In the genomic region with DNA sequence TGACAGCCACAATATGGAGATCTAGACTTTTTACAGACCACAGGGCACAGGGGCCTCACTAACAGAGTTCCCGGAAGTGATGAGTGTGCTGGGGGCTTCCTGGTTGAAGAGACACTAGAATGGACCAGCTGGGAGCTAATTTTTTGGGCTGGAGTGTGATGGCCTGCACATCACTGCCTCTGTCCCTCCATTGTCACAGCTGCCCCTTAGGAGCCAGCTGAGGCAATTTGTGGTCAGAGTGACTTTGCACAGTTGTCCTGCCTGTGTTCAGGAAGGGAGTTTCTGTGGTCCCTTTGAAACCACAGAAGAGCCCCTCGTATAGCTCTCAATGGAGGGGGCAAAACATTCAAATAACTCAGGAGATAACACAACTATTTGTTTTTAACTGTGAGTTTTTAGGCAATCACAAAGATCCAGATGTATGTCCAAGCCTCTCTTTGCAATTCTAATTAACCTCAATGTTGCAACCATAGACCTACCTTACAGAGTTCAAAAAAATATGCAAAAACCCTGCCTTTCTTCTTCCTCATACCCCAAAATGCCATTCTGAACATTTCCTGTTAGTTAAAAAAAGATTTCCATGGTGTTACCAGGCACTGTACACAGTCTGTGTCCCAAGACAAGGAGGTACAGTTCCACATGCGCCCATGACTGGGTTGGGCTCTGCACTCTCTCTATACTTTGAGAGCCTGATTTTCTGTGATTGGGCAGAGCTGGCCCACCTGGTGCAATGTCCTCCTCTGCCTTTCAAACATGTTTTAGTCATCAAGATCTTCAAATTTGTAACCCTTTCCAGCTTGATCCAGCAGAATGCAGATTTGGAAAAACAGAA, we compare ENCODE assay signal across 11 cellular contexts. TPM values are rescaled to one million over a fixed set of nuclear protein-coding genes. Genes with fewer than 3 reads are reported as not detected.
DNase-seq lines count a peak whose midpoint lies in the region; ATAC-seq and TF ChIP-seq lines count a peak whose summit lies in the region.
"Had no signal": no experiment of that assay in that cellular context is flagged by ENCODE, and none has a peak within 500 bp of the region (broad histone marks: within the 10 kb centered on the region; RNA-seq: fewer than 3 reads in every experiment).

No MANE protein-coding gene starts in this region.

- intact Hi-C loops in lower lobe of right lung (cut with DNase I), result no loop called here

- H3K27me3 Mint-ChIP-seq in T-helper 17 cell, result no peaks in the 10 kb centered on the region

- peak overlapping the region; percentile 95 for H3K4me3 Mint-ChIP-seq in T-helper 17 cell

- ATAC-seq in T-helper 17 cell, result no peak
- ATAC-seq in lower lobe of right lung, result peak; percentile 38 to 70
- ATAC-seq in GM19395 (IDR thresholded peaks at IDR 0.05; ENCODE audit: unreplicated experiment), result no peak
- no peak for ATAC-seq in GM18519 (IDR thresholded peaks at IDR 0.05; ENCODE audit: low FRiP score, unreplicated experiment)
- no peak for ATAC-seq in HG02852 (IDR thresholded peaks at IDR 0.05; ENCODE audit: unreplicated experiment)

- H3K4me1 ChIP-seq in HEK293 (ENCODE audit: control insufficient read depth, insufficient read depth, low read length) (no peaks in the 10 kb centered on the region; the same call in 1 of the 2 replicates), lower lobe of right lung (peaks cover 34% of the 10 kb centered on the region)

- TF ChIP-seq CTCF in HEK293 (tag by site-specific recombination; IDR thresholded peaks at IDR 0.05) (no peak), lower lobe of right lung (IDR thresholded peaks at IDR 0.05) (no peak)

- no peaks in the 10 kb centered on the region for H3K9me3 ChIP-seq in HEK293 (ENCODE audit: control insufficient read depth, insufficient read depth, low read depth, low read length)
- H3K9me3 ChIP-seq in T-helper 17 cell (ENCODE audit: control insufficient read depth, low read length, poor library complexity, severe bottlenecking), result no peaks in the 10 kb centered on the region
- H3K9me3 ChIP-seq in lower lobe of right lung, result no peaks in the 10 kb centered on the region

- POLR2A ChIA-PET in HEK293 (lab: Yijun Ruan, JAX), result no interaction called here

- H3K27ac ChIP-seq in HEK293 (ENCODE audit: extremely low read depth, low read depth, low read length) (no peak overlapping the region), lower lobe of right lung (peak overlapping the region; percentile 77)

- H3K4me3 ChIP-seq in HEK293 (ENCODE audit: low read depth, low read length), result no peak overlapping the region
- peak overlapping the region; percentile 47 for H3K4me3 ChIP-seq in lower lobe of right lung

- CTCF ChIA-PET in HEK293 (lab: Yijun Ruan, JAX), result no interaction called here

- peak; percentile 94 to 95 for DNase-seq in AML-193 (lab: John Stamatoyannopoulos, UW)
- no peak for DNase-seq in T-helper 17 cell
- DNase-seq in lower lobe of right lung, result no peak
- DNase-seq in SW 1271 (lab: John Stamatoyannopoulos, UW), result no peak
- DNase-seq: mesendoderm; NCI-H1694 treated with DMSO at 0.1 percent for 48 hours; stimulated activated CD4-positive, alpha-beta T cell treated with anti-CD3 and anti-CD28 coated beads, Interleukin-4, amount 100 ng/mL, for 1 hour had no signal

- peaks cover 49% of the 10 kb centered on the region for H3K4me1 Mint-ChIP-seq in T-helper 17 cell

- H3K36me3 ChIP-seq in HEK293 (ENCODE audit: control insufficient read depth in 2 of 2, insufficient read depth in 1 of 2, low read length in 2 of 2) (no peaks in the 10 kb centered on the region), lower lobe of right lung (no peaks in the 10 kb centered on the region)

- peak overlapping the region; percentile 99 for H3K27ac Mint-ChIP-seq in T-helper 17 cell

- H3K36me3 Mint-ChIP-seq in T-helper 17 cell (ENCODE audit: low read depth), result peaks cover 7% of the 10 kb centered on the region

- no peaks in the 10 kb centered on the region for H3K27me3 ChIP-seq in lower lobe of right lung (ENCODE audit: low read depth)

TF ChIP-seq in HEK293, 187 proteins besides CTCF, POLR2A, EP300 and RAD21:
- TF ChIP-seq HOXD13 (CRISPR knock-in tag; IDR thresholded peaks at IDR 0.05; ENCODE audit: borderline replicate concordance), result no peak
- TF ChIP-seq, protein P1, sequence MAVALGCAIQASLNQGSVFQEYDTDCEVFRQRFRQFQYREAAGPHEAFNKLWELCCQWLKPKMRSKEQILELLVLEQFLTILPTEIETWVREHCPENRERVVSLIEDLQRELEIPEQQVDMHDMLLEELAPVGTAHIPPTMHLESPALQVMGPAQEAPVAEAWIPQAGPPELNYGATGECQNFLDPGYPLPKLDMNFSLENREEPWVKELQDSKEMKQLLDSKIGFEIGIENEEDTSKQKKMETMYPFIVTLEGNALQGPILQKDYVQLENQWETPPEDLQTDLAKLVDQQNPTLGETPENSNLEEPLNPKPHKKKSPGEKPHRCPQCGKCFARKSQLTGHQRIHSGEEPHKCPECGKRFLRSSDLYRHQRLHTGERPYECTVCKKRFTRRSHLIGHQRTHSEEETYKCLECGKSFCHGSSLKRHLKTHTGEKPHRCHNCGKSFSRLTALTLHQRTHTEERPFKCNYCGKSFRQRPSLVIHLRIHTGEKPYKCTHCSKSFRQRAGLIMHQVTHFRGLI (tag by site-specific recombination; IDR thresholded peaks at IDR 0.05), result peak; percentile 67; the same call in 1 of the 2 replicates

RNA-seq across cellular contexts. Expression of a gene that starts 2.4 kb away (rescaled TPM):
- 10 to 100 TPM; 58.4 to 68.4 TPM for total RNA-seq in T-helper 17 cell
- 311 TPM for total RNA-seq in lower lobe of right lung

Comparison
In these comparisons a context has a peak if more than half of its experiments do, and no peak if none do; other contexts are left out.
1. DNase-seq: peak in AML-193 (2 of 2); none in T-helper 17 cell (0 of 3), lower lobe of right lung (single experiment) and SW 1271 (0 of 2).
2. ATAC-seq: peak in lower lobe of right lung (2 of 2); none in T-helper 17 cell (single experiment), GM19395 (single experiment), GM18519 (single experiment) and HG02852 (single experiment).